ENCODE assay signal across 9 cellular contexts in the genomic region with DNA sequence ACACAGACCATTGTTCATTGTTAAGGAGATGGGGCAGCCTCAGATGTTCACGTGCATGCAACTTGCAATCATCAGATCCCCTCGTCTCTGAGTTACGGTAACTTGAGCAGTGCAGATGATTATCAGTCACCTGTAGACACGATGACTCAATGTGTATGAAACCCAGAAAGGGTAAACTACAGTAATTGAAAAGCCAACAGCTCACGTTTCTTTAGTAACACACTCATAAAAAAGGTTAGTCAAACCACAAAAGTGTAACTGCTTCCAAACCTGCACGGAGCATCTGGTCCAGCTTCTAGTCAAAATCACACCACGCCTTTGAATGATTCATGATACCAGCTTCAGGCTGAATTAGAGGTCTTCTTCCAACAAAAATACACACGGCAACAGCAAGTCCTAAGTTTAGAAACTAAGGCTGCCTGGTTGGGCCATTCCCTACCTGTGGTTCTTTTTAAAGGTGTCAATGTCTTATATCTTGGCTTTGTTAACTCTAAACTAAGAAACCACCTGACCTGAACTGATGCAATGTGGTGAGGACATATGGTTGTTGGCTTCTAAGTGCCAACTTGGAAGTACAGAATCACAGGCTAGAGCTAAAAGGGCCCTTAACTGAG. TPM values are rescaled to one million over a fixed set of nuclear protein-coding genes. Genes with fewer than 3 reads are reported as not detected.
DNase-seq lines count a peak whose midpoint lies in the region; ATAC-seq and TF ChIP-seq lines count a peak whose summit lies in the region.
"Had no signal": no experiment of that assay in that cellular context is flagged by ENCODE, and none has a peak within 500 bp of the region (broad histone marks: within the 10 kb centered on the region; RNA-seq: fewer than 3 reads in every experiment).

No MANE protein-coding gene starts in this region.

- in situ Hi-C loops in astrocyte of the spinal cord (cut with HindIII; ENCODE audit: low sequenced_read_pairs) = no loop called here

- peak overlapping the region in 3 of 4 donors; percentile 32 to 81 (median 57) for H3K27ac ChIP-seq in Peyer's patch
- H3K27ac ChIP-seq: BLaER1 treated with 17β-estradiol and CSF1 and Interleukin-3, amounts not matched to agents 10 nM and 100 nM had no signal

- H3K27ac Mint-ChIP-seq in stimulated activated memory B cell treated with anti-CD40 and anti-IgM and Interleukin-4, amounts not matched to agents 10 μg/mL and 1 μg/mL and 100 μg/mL, for 72 hours = peak overlapping the region; percentile 86
- no peak overlapping the region for H3K27ac Mint-ChIP-seq in glutamatergic neuron (ENCODE audit: unreplicated experiment)

- H3K27me3 ChIP-seq in Peyer's patch = no peaks in the 10 kb centered on the region

- ATAC-seq in HG03354 (IDR thresholded peaks at IDR 0.05; ENCODE audit: poor library complexity, severe bottlenecking, unreplicated experiment) = peak; percentile 68
- peak; percentile 93 for ATAC-seq in stimulated activated memory B cell treated with anti-CD40 and anti-IgM and Interleukin-4, amounts not matched to agents 10 μg/mL and 1 μg/mL and 100 μg/mL, for 72 hours
- no peak for ATAC-seq in omental fat pad (ENCODE audit: low FRiP score)

- no peak overlapping the region for H3K4me3 Mint-ChIP-seq in stimulated activated memory B cell treated with anti-CD40 and anti-IgM and Interleukin-4, amounts not matched to agents 10 μg/mL and 1 μg/mL and 100 μg/mL, for 72 hours
- no peak overlapping the region for H3K4me3 Mint-ChIP-seq in glutamatergic neuron (ENCODE audit: unreplicated experiment)

- H3K4me1 Mint-ChIP-seq in stimulated activated memory B cell treated with anti-CD40 and anti-IgM and Interleukin-4, amounts not matched to agents 10 μg/mL and 1 μg/mL and 100 μg/mL, for 72 hours = peaks cover 99% of the 10 kb centered on the region
- peaks cover 1% of the 10 kb centered on the region for H3K4me1 Mint-ChIP-seq in glutamatergic neuron (ENCODE audit: low read depth, unreplicated experiment)

- H3K36me3 ChIP-seq in Peyer's patch = no peaks in the 10 kb centered on the region
- H3K36me3 ChIP-seq: BLaER1 treated with 17β-estradiol and CSF1 and Interleukin-3, amounts not matched to agents 10 nM and 100 nM had no signal

- TF ChIP-seq POLR2A in Peyer's patch (IDR thresholded peaks at IDR 0.05) = no peak

- peaks cover 0 to 20% (median 5%) of the 10 kb centered on the region in 4 donors for H3K4me1 ChIP-seq in Peyer's patch

- no peaks in the 10 kb centered on the region for H3K27me3 Mint-ChIP-seq in stimulated activated memory B cell treated with anti-CD40 and anti-IgM and Interleukin-4, amounts not matched to agents 10 μg/mL and 1 μg/mL and 100 μg/mL, for 72 hours
- peaks cover 4% of the 10 kb centered on the region for H3K27me3 Mint-ChIP-seq in glutamatergic neuron (ENCODE audit: unreplicated experiment)

- H3K9me3 Mint-ChIP-seq in stimulated activated memory B cell treated with anti-CD40 and anti-IgM and Interleukin-4, amounts not matched to agents 10 μg/mL and 1 μg/mL and 100 μg/mL, for 72 hours = no peaks in the 10 kb centered on the region
- no peaks in the 10 kb centered on the region for H3K9me3 Mint-ChIP-seq in glutamatergic neuron (ENCODE audit: unreplicated experiment)

- peak; percentile 69 for DNase-seq in activated CD8-positive, alpha-beta memory T cell treated with anti-CD3 and anti-CD28 coated beads for 24 hours
- no peak for DNase-seq in activated CD8-positive, alpha-beta memory T cell treated with anti-CD3 and anti-CD28 coated beads, Interleukin-2, amount 50 U/mL, for 48 hours
- DNase-seq in Peyer's patch (peak in 1 of 3 donors; percentile 32), astrocyte of the spinal cord (ENCODE audit: low read depth, low spot score) (peak; percentile 32), omental fat pad (ENCODE audit: low spot score) (no peak), glutamatergic neuron (no peak)

- TF ChIP-seq CTCF in Peyer's patch (IDR thresholded peaks at IDR 0.05) (no peak), astrocyte of the spinal cord (IDR thresholded peaks at IDR 0.05; ENCODE audit: low read depth, low read length) (no peak), omental fat pad (IDR thresholded peaks at IDR 0.05) (no peak), glutamatergic neuron (IDR thresholded peaks at IDR 0.05; ENCODE audit: partially characterized antibody, unreplicated experiment) (no peak)

- H3K36me3 Mint-ChIP-seq in stimulated activated memory B cell treated with anti-CD40 and anti-IgM and Interleukin-4, amounts not matched to agents 10 μg/mL and 1 μg/mL and 100 μg/mL, for 72 hours = peaks cover 79% of the 10 kb centered on the region
- H3K36me3 Mint-ChIP-seq in glutamatergic neuron (ENCODE audit: unreplicated experiment) = peaks cover 8% of the 10 kb centered on the region

- H3K4me3 ChIP-seq in Peyer's patch = peak overlapping the region in 1 of 4 donors; percentile 4
- H3K4me3 ChIP-seq in astrocyte of the spinal cord (ENCODE audit: low read depth, low read length) = no peak overlapping the region
- H3K4me3 ChIP-seq: BLaER1 treated with 17β-estradiol and CSF1 and Interleukin-3, amounts not matched to agents 10 nM and 100 nM had no signal

- no peaks in the 10 kb centered on the region for H3K9me3 ChIP-seq in Peyer's patch

RNA-seq across cellular contexts. Expression of a gene that starts 32.3 kb away (rescaled TPM):
- 10 to 100 TPM; 14.0 to 64.0 (median 26.3) TPM for total RNA-seq in Peyer's patch
- total RNA-seq in omental fat pad = 10 to 100 TPM in 3 of 4 donors, not detected in 1; 13.0 to 19.3 (median 14.0) TPM
- not detected for total RNA-seq in glutamatergic neuron (ENCODE audit: unreplicated experiment)

RNA-seq across cellular contexts. Expression of a gene that starts 39.7 kb away (rescaled TPM):
- total RNA-seq in Peyer's patch (10 to 100 TPM; 44.6 to 74.9 (median 57.9) TPM), omental fat pad (10 to 100 TPM; 33.9 to 60.8 (median 52.5) TPM), glutamatergic neuron (ENCODE audit: unreplicated experiment) (52.2 TPM)

Comparison
In these comparisons a context has a peak if more than half of its experiments do, and no peak if none do; other contexts are left out.
1. DNase-seq: peak in activated CD8-positive, alpha-beta memory T cell treated with anti-CD3 and anti-CD28 coated beads for 24 hours (single experiment) and astrocyte of the spinal cord (single experiment); none in activated CD8-positive, alpha-beta memory T cell treated with anti-CD3 and anti-CD28 coated beads, Interleukin-2, amount 50 U/mL, for 48 hours (single experiment), omental fat pad (single experiment) and glutamatergic neuron (single experiment).